ENCODE assay signal across 1 cellular context in genomic region chr3:147939425-147940196, GRCh38.
TF ChIP-seq lines count a peak whose summit lies in the region.

No MANE protein-coding gene starts in this region.

TF ChIP-seq in K562, 482 proteins besides CTCF, POLR2A, EP300 and RAD21 (continued from another document):
- TF ChIP-seq, protein P1, sequence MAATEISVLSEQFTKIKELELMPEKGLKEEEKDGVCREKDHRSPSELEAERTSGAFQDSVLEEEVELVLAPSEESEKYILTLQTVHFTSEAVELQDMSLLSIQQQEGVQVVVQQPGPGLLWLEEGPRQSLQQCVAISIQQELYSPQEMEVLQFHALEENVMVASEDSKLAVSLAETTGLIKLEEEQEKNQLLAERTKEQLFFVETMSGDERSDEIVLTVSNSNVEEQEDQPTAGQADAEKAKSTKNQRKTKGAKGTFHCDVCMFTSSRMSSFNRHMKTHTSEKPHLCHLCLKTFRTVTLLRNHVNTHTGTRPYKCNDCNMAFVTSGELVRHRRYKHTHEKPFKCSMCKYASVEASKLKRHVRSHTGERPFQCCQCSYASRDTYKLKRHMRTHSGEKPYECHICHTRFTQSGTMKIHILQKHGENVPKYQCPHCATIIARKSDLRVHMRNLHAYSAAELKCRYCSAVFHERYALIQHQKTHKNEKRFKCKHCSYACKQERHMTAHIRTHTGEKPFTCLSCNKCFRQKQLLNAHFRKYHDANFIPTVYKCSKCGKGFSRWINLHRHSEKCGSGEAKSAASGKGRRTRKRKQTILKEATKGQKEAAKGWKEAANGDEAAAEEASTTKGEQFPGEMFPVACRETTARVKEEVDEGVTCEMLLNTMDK (IDR thresholded peaks at IDR 0.05; ENCODE audit: borderline replicate concordance, insufficient read depth, low read depth, low read length, poor library complexity, severe bottlenecking): no peak
- TF ChIP-seq SMARCA4 (IDR thresholded peaks at IDR 0.05) (no peak), ZNF644 (tag; IDR thresholded peaks at IDR 0.05; ENCODE audit: low read depth) (no peak), ZNF780A (CRISPR knock-in tag; IDR thresholded peaks at IDR 0.05) (no peak), HDAC3 (IDR thresholded peaks at IDR 0.05; ENCODE audit: borderline replicate concordance, partially characterized antibody) (no peak), ZNF316 (IDR thresholded peaks at IDR 0.05) (peak; percentile 44), CBFA2T3 (IDR thresholded peaks at IDR 0.05) (no peak), XRCC4 (IDR thresholded peaks at IDR 0.05; ENCODE audit: extremely low read depth, insufficient read depth, insufficient read length) (no peak), L3MBTL2 (IDR thresholded peaks at IDR 0.05) (no peak), MAFG (tag; conservative IDR thresholded peaks at IDR 0.05) (peak; percentile 14; the same call in 1 of the 2 replicates)
